ENCODE assay signal across 2 cellular contexts in the genomic region with DNA sequence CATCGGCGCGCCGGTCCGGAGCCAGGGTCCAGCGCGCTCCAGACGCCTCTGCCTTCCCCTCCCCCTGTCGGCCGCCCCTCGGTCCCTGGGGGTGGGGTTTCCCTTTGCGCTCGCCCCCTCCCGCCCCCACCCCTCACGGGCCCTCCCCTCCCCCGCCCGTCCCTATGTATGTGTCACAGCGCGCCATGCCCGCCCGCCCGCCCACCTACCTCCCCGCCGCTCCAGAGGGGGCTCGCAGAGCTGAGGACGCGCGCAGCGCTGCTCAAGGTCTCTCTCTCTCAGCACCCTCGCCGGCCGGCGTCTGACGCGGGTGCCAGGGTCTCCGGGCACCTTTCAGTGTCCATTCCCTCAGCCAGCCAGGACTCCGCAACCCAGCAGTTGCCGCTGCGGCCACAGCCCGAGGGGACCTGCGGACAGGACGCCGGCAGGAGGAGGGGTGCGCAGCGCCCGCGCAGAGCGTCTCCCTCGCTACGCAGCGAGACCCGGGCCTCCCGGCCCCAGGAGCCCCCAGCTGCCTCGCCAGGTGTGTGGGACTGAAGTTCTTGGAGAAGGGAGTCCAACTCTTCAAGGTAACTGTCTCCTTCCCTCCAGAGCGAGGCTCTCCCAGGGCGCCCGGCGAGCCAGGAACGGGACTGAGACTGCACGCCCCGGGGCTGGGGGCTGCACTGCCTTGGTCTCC.
TF ChIP-seq lines count a peak whose summit lies in the region.

ACAN (plus strand) TSS at position 196 of the 679 bp plus-strand sequence. CDS start 32,771 bp downstream, outside the sequence.

TF ChIP-seq in HEK293, 187 proteins besides CTCF, POLR2A, EP300 and RAD21 (continues in another document):
- TF ChIP-seq ZNF169 (tag by site-specific recombination; IDR thresholded peaks at IDR 0.05) (no peak), SP2 (tag by site-specific recombination; IDR thresholded peaks at IDR 0.05) (peak; percentile 28; the same call in 1 of the 2 replicates), ZNF639 (tag by site-specific recombination; IDR thresholded peaks at IDR 0.05) (no peak), ZNF776 (tag by site-specific recombination; IDR thresholded peaks at IDR 0.05; ENCODE audit: borderline replicate concordance) (no peak), GLIS2 (tag by site-specific recombination; IDR thresholded peaks at IDR 0.05) (peak; percentile 31), SP7 (tag by site-specific recombination; IDR thresholded peaks at IDR 0.05) (no peak), ZNF138 (tag by site-specific recombination; IDR thresholded peaks at IDR 0.05; ENCODE audit: borderline replicate concordance) (no peak), ZNF10 (tag by site-specific recombination; IDR thresholded peaks at IDR 0.05) (no peak), ZNF624 (tag by site-specific recombination; IDR thresholded peaks at IDR 0.05) (no peak), ZNF701 (tag by site-specific recombination; IDR thresholded peaks at IDR 0.05) (no peak), MEIS1 (CRISPR knock-in tag; IDR thresholded peaks at IDR 0.05; ENCODE audit: borderline replicate concordance) (no peak), ZNF596 (tag by site-specific recombination; IDR thresholded peaks at IDR 0.05) (no peak), ZNF121 (tag by site-specific recombination; IDR thresholded peaks at IDR 0.05) (no peak), ZNF645 (tag by site-specific recombination; IDR thresholded peaks at IDR 0.05) (no peak)
- TF ChIP-seq, protein P1, sequence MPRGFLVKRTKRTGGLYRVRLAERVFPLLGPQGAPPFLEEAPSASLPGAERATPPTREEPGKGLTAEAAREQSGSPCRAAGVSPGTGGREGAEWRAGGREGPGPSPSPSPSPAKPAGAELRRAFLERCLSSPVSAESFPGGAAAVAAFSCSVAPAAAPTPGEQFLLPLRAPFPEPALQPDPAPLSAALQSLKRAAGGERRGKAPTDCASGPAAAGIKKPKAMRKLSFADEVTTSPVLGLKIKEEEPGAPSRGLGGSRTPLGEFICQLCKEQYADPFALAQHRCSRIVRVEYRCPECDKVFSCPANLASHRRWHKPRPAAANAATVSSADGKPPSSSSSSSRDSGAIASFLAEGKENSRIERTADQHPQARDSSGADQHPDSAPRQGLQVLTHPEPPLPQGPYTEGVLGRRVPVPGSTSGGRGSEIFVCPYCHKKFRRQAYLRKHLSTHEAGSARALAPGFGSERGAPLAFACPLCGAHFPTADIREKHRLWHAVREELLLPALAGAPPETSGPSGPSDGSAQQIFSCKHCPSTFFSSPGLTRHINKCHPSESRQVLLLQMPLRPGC (tag by site-specific recombination; IDR thresholded peaks at IDR 0.05), result no peak
- TF ChIP-seq, protein P2, sequence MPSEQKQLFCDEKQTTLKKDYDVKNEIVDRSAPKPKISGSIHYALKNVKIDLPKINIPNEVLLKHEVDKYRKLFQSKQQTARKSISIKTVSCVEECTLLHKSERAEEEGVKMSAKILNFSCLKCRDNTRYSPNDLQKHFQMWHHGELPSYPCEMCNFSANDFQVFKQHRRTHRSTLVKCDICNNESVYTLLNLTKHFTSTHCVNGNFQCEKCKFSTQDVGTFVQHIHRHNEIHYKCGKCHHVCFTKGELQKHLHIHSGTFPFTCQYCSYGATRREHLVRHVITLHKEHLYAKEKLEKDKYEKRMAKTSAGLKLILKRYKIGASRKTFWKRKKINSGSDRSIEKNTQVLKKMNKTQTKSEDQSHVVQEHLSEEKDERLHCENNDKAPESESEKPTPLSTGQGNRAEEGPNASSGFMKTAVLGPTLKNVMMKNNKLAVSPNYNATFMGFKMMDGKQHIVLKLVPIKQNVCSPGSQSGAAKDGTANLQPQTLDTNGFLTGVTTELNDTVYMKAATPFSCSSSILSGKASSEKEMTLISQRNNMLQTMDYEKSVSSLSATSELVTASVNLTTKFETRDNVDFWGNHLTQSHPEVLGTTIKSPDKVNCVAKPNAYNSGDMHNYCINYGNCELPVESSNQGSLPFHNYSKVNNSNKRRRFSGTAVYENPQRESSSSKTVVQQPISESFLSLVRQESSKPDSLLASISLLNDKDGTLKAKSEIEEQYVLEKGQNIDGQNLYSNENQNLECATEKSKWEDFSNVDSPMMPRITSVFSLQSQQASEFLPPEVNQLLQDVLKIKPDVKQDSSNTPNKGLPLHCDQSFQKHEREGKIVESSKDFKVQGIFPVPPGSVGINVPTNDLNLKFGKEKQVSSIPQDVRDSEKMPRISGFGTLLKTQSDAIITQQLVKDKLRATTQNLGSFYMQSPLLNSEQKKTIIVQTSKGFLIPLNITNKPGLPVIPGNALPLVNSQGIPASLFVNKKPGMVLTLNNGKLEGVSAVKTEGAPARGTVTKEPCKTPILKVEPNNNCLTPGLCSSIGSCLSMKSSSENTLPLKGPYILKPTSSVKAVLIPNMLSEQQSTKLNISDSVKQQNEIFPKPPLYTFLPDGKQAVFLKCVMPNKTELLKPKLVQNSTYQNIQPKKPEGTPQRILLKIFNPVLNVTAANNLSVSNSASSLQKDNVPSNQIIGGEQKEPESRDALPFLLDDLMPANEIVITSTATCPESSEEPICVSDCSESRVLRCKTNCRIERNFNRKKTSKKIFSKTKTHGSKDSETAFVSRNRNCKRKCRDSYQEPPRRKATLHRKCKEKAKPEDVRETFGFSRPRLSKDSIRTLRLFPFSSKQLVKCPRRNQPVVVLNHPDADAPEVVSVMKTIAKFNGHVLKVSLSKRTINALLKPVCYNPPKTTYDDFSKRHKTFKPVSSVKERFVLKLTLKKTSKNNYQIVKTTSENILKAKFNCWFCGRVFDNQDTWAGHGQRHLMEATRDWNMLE (tag by site-specific recombination; conservative IDR thresholded peaks at IDR 0.05; ENCODE audit: low read depth), result no peak

TF ChIP-seq in H1, 55 proteins besides CTCF, POLR2A, EP300 and RAD21:
- TF ChIP-seq, protein P3, sequence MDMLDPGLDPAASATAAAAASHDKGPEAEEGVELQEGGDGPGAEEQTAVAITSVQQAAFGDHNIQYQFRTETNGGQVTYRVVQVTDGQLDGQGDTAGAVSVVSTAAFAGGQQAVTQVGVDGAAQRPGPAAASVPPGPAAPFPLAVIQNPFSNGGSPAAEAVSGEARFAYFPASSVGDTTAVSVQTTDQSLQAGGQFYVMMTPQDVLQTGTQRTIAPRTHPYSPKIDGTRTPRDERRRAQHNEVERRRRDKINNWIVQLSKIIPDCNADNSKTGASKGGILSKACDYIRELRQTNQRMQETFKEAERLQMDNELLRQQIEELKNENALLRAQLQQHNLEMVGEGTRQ (IDR thresholded peaks at IDR 0.05; ENCODE audit: low read length), result no peak
- peak; percentile 68 for TF ChIP-seq SUZ12 (IDR thresholded peaks at IDR 0.05; ENCODE audit: low read length)
- peak; percentile 51 for TF ChIP-seq ASH2L (IDR thresholded peaks at IDR 0.05; ENCODE audit: low read length)
- TF ChIP-seq NANOG (IDR thresholded peaks at IDR 0.05; ENCODE audit: insufficient read depth, low read depth, low read length, poor library complexity, severe bottlenecking), result no peak
- peak; percentile 70 for TF ChIP-seq KDM4A (IDR thresholded peaks at IDR 0.05; ENCODE audit: low read depth, low read length, severe bottlenecking)
- no peak for TF ChIP-seq RFX5 (IDR thresholded peaks at IDR 0.05; ENCODE audit: borderline replicate concordance, low read depth, low read length)
- TF ChIP-seq KDM1A (IDR thresholded peaks at IDR 0.05; ENCODE audit: borderline replicate concordance, low read length), result no peak
- TF ChIP-seq POU5F1 (IDR thresholded peaks at IDR 0.05; ENCODE audit: low read depth, low read length), result no peak
- TF ChIP-seq EZH2 (IDR thresholded peaks at IDR 0.05; ENCODE audit: low read depth, low read length, severe bottlenecking), result peak; percentile 46
